ENCODE assay signal across 9 cellular contexts in genomic region chr19:37470216-37470615, GRCh38. TPM values are rescaled to one million over a fixed set of nuclear protein-coding genes. Genes with fewer than 3 reads are reported as not detected.
DNase-seq lines count a peak whose midpoint lies in the region; ATAC-seq and TF ChIP-seq lines count a peak whose summit lies in the region.
"Had no signal": no experiment of that assay in that cellular context is flagged by ENCODE, and none has a peak within 500 bp of the region (broad histone marks: within the 10 kb centered on the region; RNA-seq: fewer than 3 reads in every experiment).

No MANE protein-coding gene starts in this region.

- H3K36me3 Mint-ChIP-seq in T-helper 1 cell treated with Interleukin-12 subunit alpha and Interleukin-12 subunit beta and Interleukin-4 antibody, amounts not matched to agents 30 μg/mL and 1 μg/mL, for 36 hours (ENCODE audit: low read depth), result peaks cover 29% of the 10 kb centered on the region
- peaks cover 10% of the 10 kb centered on the region for H3K36me3 Mint-ChIP-seq in T-cell

- no peak for TF ChIP-seq CTCF in fibroblast of pulmonary artery (IDR thresholded peaks at IDR 0.05; ENCODE audit: low read length, missing control alignments)

- H3K9me3 Mint-ChIP-seq in T-helper 1 cell treated with Interleukin-12 subunit alpha and Interleukin-12 subunit beta and Interleukin-4 antibody, amounts not matched to agents 30 μg/mL and 1 μg/mL, for 36 hours, result peaks cover 25% of the 10 kb centered on the region
- peaks cover 6 to 7% (median 7%) of the 10 kb centered on the region in 3 donors for H3K9me3 Mint-ChIP-seq in T-cell

- CTCF ChIA-PET in T-cell (lab: Charles Lee), result interaction anchor here in 1 of 2 donors (0.6 kb wide), 4 partner anchors 10 to 309 kb away, joined by 3 to 4 read pairs (median 4); partner anchors contain the start of gene ZNF573

- peak overlapping the region; percentile 95 for H3K4me3 Mint-ChIP-seq in T-helper 1 cell treated with Interleukin-12 subunit alpha and Interleukin-12 subunit beta and Interleukin-4 antibody, amounts not matched to agents 30 μg/mL and 1 μg/mL, for 36 hours
- H3K4me3 Mint-ChIP-seq in T-cell, result peak overlapping the region in 2 of 3 donors; percentile 96 to 98

- H3K27me3 ChIP-seq in skeletal muscle satellite cell (ENCODE audit: control insufficient read depth, insufficient read depth, low read length), result no peaks in the 10 kb centered on the region

- no peak for ATAC-seq in T-cell (replicated peaks in 1 of 4)
- no peak for ATAC-seq in HG03520 (IDR thresholded peaks at IDR 0.05; ENCODE audit: unreplicated experiment)

- no peaks in the 10 kb centered on the region for H3K27me3 Mint-ChIP-seq in T-helper 1 cell treated with Interleukin-12 subunit alpha and Interleukin-12 subunit beta and Interleukin-4 antibody, amounts not matched to agents 30 μg/mL and 1 μg/mL, for 36 hours (ENCODE audit: low read depth)
- no peaks in the 10 kb centered on the region for H3K27me3 Mint-ChIP-seq in T-cell

- peak overlapping the region; percentile 49 for H3K27ac Mint-ChIP-seq in T-helper 1 cell treated with Interleukin-12 subunit alpha and Interleukin-12 subunit beta and Interleukin-4 antibody, amounts not matched to agents 30 μg/mL and 1 μg/mL, for 36 hours
- H3K27ac Mint-ChIP-seq in T-cell, result peak overlapping the region; percentile 95 to 98

- POLR2A ChIA-PET in T-cell (lab: Charles Lee), result interaction anchor here in 1 of 2 donors (0.6 kb wide), 1 partner anchor 8 kb away, joined by 3 read pairs; no protein-coding TSS in a partner anchor

- H3K9ac ChIP-seq in skeletal muscle satellite cell (ENCODE audit: low read depth, low read length), result peak overlapping the region; percentile 78

- peaks cover 27% of the 10 kb centered on the region for H3K4me1 Mint-ChIP-seq in T-helper 1 cell treated with Interleukin-12 subunit alpha and Interleukin-12 subunit beta and Interleukin-4 antibody, amounts not matched to agents 30 μg/mL and 1 μg/mL, for 36 hours (ENCODE audit: low read depth)
- peaks cover 36 to 38% (median 38%) of the 10 kb centered on the region in 3 donors for H3K4me1 Mint-ChIP-seq in T-cell

- H3K9me3 ChIP-seq in skeletal muscle satellite cell (replicated peaks; ENCODE audit: low read length), result peaks cover 7% of the 10 kb centered on the region

- no peak for DNase-seq in T-helper 1 cell
- no peak for DNase-seq in T-cell
- DNase-seq in fibroblast of pulmonary artery (ENCODE audit: low read depth), result no peak
- DNase-seq in D341Med (ENCODE audit: low spot score), result no peak
- DNase-seq in EL, result no peak
- DNase-seq: midbrain had no signal

- H3K4me2 ChIP-seq in skeletal muscle satellite cell (ENCODE audit: low read length), result peak overlapping the region; percentile 94

- H3K4me1 ChIP-seq in skeletal muscle satellite cell (ENCODE audit: control insufficient read depth, insufficient read depth, low read length), result peaks cover 5% of the 10 kb centered on the region

- peaks cover 22% of the 10 kb centered on the region for H3K36me3 ChIP-seq in skeletal muscle satellite cell (ENCODE audit: insufficient read depth, low read length)

- H3K4me3 ChIP-seq in fibroblast of pulmonary artery (replicated peaks; ENCODE audit: low read depth, low read length) (peak overlapping the region; percentile 98), skeletal muscle satellite cell (ENCODE audit: low read length) (peak overlapping the region; percentile 85)

RNA-seq across cellular contexts. Expression of gene ZNF570, which starts 1.1 kb away (rescaled TPM):
- 10 to 100 TPM in 4 of 5 donors, 1 to 10 TPM in 1; 8.6 to 14.6 (median 12.5) TPM for total RNA-seq in T-cell
- 4.2 and 6.1 TPM in 2 replicates for total RNA-seq in skeletal muscle satellite cell (2012; rRNA removed)

RNA-seq across cellular contexts. Expression of gene ZNF569, which starts 3.0 kb away (rescaled TPM):
- 10 to 100 TPM in 2 of 5 donors, 1 to 10 TPM in 3; 5.6 to 10.8 (median 9.4) TPM for total RNA-seq in T-cell
- total RNA-seq in skeletal muscle satellite cell (2012; rRNA removed), result 4.8 and 7.0 TPM in 2 replicates

RNA-seq across cellular contexts. Expression of gene ZNF793, which starts 36.5 kb away (rescaled TPM):
- total RNA-seq in T-cell, result 10 to 100 TPM in 2 of 5 donors, 1 to 10 TPM in 3; 3.1 to 11.1 (median 8.6) TPM
- total RNA-seq in skeletal muscle satellite cell (2012; rRNA removed), result 0.22 and 0.51 TPM in 2 replicates
